ENCODE assay signal across 6 cellular contexts in the genomic region with DNA sequence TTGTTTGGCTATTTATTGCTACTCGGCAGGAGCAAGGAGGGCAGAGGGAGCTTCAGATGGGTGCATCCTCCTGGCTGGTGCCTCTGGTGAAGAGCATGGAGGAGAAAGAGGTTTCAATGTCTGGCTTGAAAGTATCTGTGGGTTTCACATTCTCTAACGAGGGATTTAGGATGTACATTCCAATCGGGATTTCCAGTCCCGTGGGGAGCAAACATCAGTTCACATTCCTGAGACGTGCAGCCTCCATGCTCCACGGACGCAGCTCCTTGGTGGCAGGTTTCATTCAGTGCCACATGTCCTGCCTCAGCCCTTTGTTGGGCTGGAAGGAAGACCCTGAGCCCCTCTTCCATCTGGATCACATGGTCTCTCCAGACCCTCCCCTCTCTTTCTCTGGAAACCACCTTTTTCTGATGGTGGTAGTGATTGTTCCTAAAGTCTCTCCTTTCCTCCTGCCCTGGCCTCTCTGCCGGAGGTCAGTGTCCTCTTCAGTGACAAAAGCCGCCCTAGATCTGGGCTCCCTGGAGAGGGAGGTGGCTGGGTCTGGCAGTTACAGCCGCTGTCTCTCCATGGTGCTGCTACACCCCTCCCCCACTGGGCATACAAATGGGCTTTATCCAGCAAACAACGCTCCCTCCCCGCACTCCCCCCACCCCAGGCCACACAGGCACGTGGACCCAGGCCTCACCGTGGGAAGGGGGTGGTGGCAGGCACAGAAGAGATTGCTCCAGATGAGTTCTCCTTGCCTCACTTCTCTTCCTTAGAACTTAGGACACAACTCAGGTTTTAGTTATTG.
A peak's percentile ranks its signal among the peaks of the same experiment; 100 is the strongest.
DNase-seq lines count a peak whose midpoint lies in the region; ATAC-seq and TF ChIP-seq lines count a peak whose summit lies in the region.

No MANE protein-coding gene starts in this region.

- TF ChIP-seq POLR2A in GM18505 (IDR thresholded peaks at IDR 0.05; ENCODE audit: borderline replicate concordance, extremely low read depth, insufficient read depth, insufficient read length): no peak

- peaks cover 14% of the 10 kb centered on the region for H3K4me1 Mint-ChIP-seq in stimulated activated effector memory CD8-positive, alpha-beta T cell treated with anti-CD3 and anti-CD28 coated beads, Interleukin-12 subunit alpha, Interleukin-12 subunit beta, amount 100 ng/mL, for 72 hours

- H3K9me3 Mint-ChIP-seq in stimulated activated effector memory CD8-positive, alpha-beta T cell treated with anti-CD3 and anti-CD28 coated beads, Interleukin-12 subunit alpha, Interleukin-12 subunit beta, amount 100 ng/mL, for 72 hours: no peaks in the 10 kb centered on the region

- no peak for ATAC-seq in stimulated activated effector memory CD8-positive, alpha-beta T cell treated with anti-CD3 and anti-CD28 coated beads, Interleukin-12 subunit alpha, Interleukin-12 subunit beta, amount 100 ng/mL, for 72 hours
- ATAC-seq in GM18505 (IDR thresholded peaks at IDR 0.05; ENCODE audit: unreplicated experiment) (no peak), GM21529 (IDR thresholded peaks at IDR 0.05; ENCODE audit: unreplicated experiment) (no peak)

- H3K36me3 Mint-ChIP-seq in stimulated activated effector memory CD8-positive, alpha-beta T cell treated with anti-CD3 and anti-CD28 coated beads, Interleukin-12 subunit alpha, Interleukin-12 subunit beta, amount 100 ng/mL, for 72 hours: peaks cover 6% of the 10 kb centered on the region

- H3K4me3 Mint-ChIP-seq in stimulated activated effector memory CD8-positive, alpha-beta T cell treated with anti-CD3 and anti-CD28 coated beads, Interleukin-12 subunit alpha, Interleukin-12 subunit beta, amount 100 ng/mL, for 72 hours: peak overlapping the region; percentile 55

- H3K27ac Mint-ChIP-seq in stimulated activated effector memory CD8-positive, alpha-beta T cell treated with anti-CD3 and anti-CD28 coated beads, Interleukin-12 subunit alpha, Interleukin-12 subunit beta, amount 100 ng/mL, for 72 hours: no peak overlapping the region

- DNase-seq in NCI-H1092 treated with DMSO at 0.1 percent for 48 hours (lab: John Stamatoyannopoulos, UW) (peak; percentile 23), NCI-H1092 (lab: John Stamatoyannopoulos, UW) (no peak), foreskin melanocyte (peak; percentile 52)
- no peak for DNase-seq in stimulated activated effector memory CD8-positive, alpha-beta T cell treated with anti-CD3 and anti-CD28 coated beads, Interleukin-12 subunit alpha, Interleukin-12 subunit beta, amount 100 ng/mL, for 72 hours (ENCODE audit: low spot score in 2 of 2)

Comparison
In these comparisons a context has a peak if more than half of its experiments do, and no peak if none do; other contexts are left out.
1. DNase-seq: peak in NCI-H1092 treated with DMSO at 0.1 percent for 48 hours (single experiment) and foreskin melanocyte (single experiment); none in NCI-H1092 (single experiment) and stimulated activated effector memory CD8-positive, alpha-beta T cell treated with anti-CD3 and anti-CD28 coated beads, Interleukin-12 subunit alpha, Interleukin-12 subunit beta, amount 100 ng/mL, for 72 hours (0 of 2).